ENCODE assay signal across 18 cellular contexts in genomic region chr12:26127404-26127803, GRCh38. TPM values are rescaled to one million over a fixed set of nuclear protein-coding genes. Genes with fewer than 3 reads are reported as not detected.
DNase-seq lines count a peak whose midpoint lies in the region; ATAC-seq and TF ChIP-seq lines count a peak whose summit lies in the region.
"Had no signal": no experiment of that assay in that cellular context is flagged by ENCODE, and none has a peak within 500 bp of the region (broad histone marks: within the 10 kb centered on the region; RNA-seq: fewer than 3 reads in every experiment).

No MANE protein-coding gene starts in this region.

- H3K4me1 Mint-ChIP-seq in MCF 10A (ENCODE audit: insufficient read depth, unreplicated experiment): peaks cover 24% of the 10 kb centered on the region
- H3K4me1 Mint-ChIP-seq in natural killer cell treated with Interleukin-12 subunit alpha and Interleukin-12 subunit beta and Interleukin-15 and Interleukin-18, amount 100 ng/mL, for 72 hours (ENCODE audit: low read depth in 2 of 2): peaks cover 18 to 22% of the 10 kb centered on the region in 2 donors

- POLR2A ChIA-PET in MCF 10A (lab: Yijun Ruan, JAX): interaction anchor here (0.6 to 2.4 kb wide), 10 partner anchors 8 to 554 kb away, joined by 3 to 23 read pairs (median 4); no protein-coding TSS in a partner anchor

- DNase-seq in heart right ventricle: no peak
- no peak for DNase-seq in Right ventricle myocardium inferior (ENCODE audit: missing footprints)
- DNase-seq in MCF 10A (ENCODE audit: unreplicated experiment): no peak
- no peak for DNase-seq in natural killer cell treated with Interleukin-12 subunit alpha and Interleukin-12 subunit beta and Interleukin-15 and Interleukin-18, amount 100 ng/mL, for 72 hours (ENCODE audit: low spot score)
- DNase-seq in upper lobe of right lung: no peak
- no peak for DNase-seq in hippocampal formation (lab: John Stamatoyannopoulos, UW)
- no peak for DNase-seq in dedifferentiated amniotic fluid mesenchymal stem cell (ENCODE audit: extremely low spot score)
- no peak for DNase-seq in GOT3 (lab: John Stamatoyannopoulos, UW)
- DNase-seq: activated CD4-positive, CD25-positive, alpha-beta regulatory T cell; activated CD8-positive, alpha-beta memory T cell treated with anti-CD3 and anti-CD28 coated beads, Interleukin-2, amount 50 U/mL, for 48 hours; effector memory CD4-positive, alpha-beta T cell; foreskin keratinocyte; Kasumi-1; NCI-H2029; NCI-H774; ovary; Right ventricle myocardium superior; stimulated activated CD8-positive, alpha-beta memory T cell treated with anti-CD3 and anti-CD28 coated beads, Interleukin-4, amount 100 ng/mL, for 48 hours had no signal

- H3K4me3 ChIP-seq in heart right ventricle (no peak overlapping the region), upper lobe of right lung (no peak overlapping the region)
- H3K4me3 ChIP-seq: ovary had no signal

- intact Hi-C loops in heart right ventricle (cut with DNase I) (loop anchor here in 8 of 10 donors (5.0 to 10.0 kb wide), 4 partner anchors 70 to 307 kb away; partner anchors contain the start of genes SSPN (in 5 of the 8) and RASSF8 (in 1 of the 8)), Right ventricle myocardium inferior (cut with DNase I) (loop anchor here (2.0 to 10.0 kb wide), 3 partner anchors 25 to 277 kb away; no protein-coding TSS in a partner anchor), MCF 10A (cut with micrococcal nuclease) (loop anchor here (5.0 kb wide), 1 partner anchor 60 kb away; no protein-coding TSS in a partner anchor), upper lobe of right lung (cut with DNase I) (no loop called here)

- H3K27me3 Mint-ChIP-seq in MCF 10A (ENCODE audit: insufficient read depth, unreplicated experiment): peaks cover 10% of the 10 kb centered on the region
- H3K27me3 Mint-ChIP-seq in natural killer cell treated with Interleukin-12 subunit alpha and Interleukin-12 subunit beta and Interleukin-15 and Interleukin-18, amount 100 ng/mL, for 72 hours: peaks cover 51 to 62% of the 10 kb centered on the region in 2 donors

- no peak for TF ChIP-seq CTCF in heart right ventricle (IDR thresholded peaks at IDR 0.05)
- no peak for TF ChIP-seq CTCF in MCF 10A (IDR thresholded peaks at IDR 0.05; ENCODE audit: unreplicated experiment)
- no peak for TF ChIP-seq CTCF in upper lobe of right lung (IDR thresholded peaks at IDR 0.05)

- no TSS peak for BruUV-seq in MCF 10A (replicated peaks; lab: Mats Ljungman, UMichigan)

- H3K27ac Mint-ChIP-seq in MCF 10A (ENCODE audit: low read depth, unreplicated experiment): no peak overlapping the region
- H3K27ac Mint-ChIP-seq in natural killer cell treated with Interleukin-12 subunit alpha and Interleukin-12 subunit beta and Interleukin-15 and Interleukin-18, amount 100 ng/mL, for 72 hours: no peak overlapping the region

- 83 to 95% methylated on average over 2 of the region's 2 CpGs for WGBS in heart right ventricle, 2 donors

- H3K9me3 Mint-ChIP-seq in MCF 10A (ENCODE audit: unreplicated experiment): no peaks in the 10 kb centered on the region
- no peaks in the 10 kb centered on the region for H3K9me3 Mint-ChIP-seq in natural killer cell treated with Interleukin-12 subunit alpha and Interleukin-12 subunit beta and Interleukin-15 and Interleukin-18, amount 100 ng/mL, for 72 hours

- H3K27me3 ChIP-seq in heart right ventricle: peaks cover 0 to 75% (median 0%) of the 10 kb centered on the region in 7 donors
- peaks cover 55% of the 10 kb centered on the region for H3K27me3 ChIP-seq in upper lobe of right lung
- H3K27me3 ChIP-seq: ovary had no signal

- ATAC-seq in heart right ventricle: no peak
- ATAC-seq in Right ventricle myocardium inferior: no peak
- no peak for ATAC-seq in natural killer cell treated with Interleukin-12 subunit alpha and Interleukin-12 subunit beta and Interleukin-15 and Interleukin-18, amount 100 ng/mL, for 72 hours
- no peak for ATAC-seq in upper lobe of right lung
- ATAC-seq: foreskin keratinocyte had no signal

- H3K27ac ChIP-seq in heart right ventricle (peak overlapping the region in 6 of 10 donors; percentile 65 to 98 (median 97)), upper lobe of right lung (peak overlapping the region; percentile 84)
- H3K27ac ChIP-seq: foreskin keratinocyte had no signal

- H3K36me3 ChIP-seq in heart right ventricle: no peaks in the 10 kb centered on the region
- no peaks in the 10 kb centered on the region for H3K36me3 ChIP-seq in upper lobe of right lung
- H3K36me3 ChIP-seq: ovary had no signal

- CTCF ChIA-PET in MCF 10A (lab: Yijun Ruan, JAX): interaction anchor here (0.6 to 2.2 kb wide), 9 partner anchors 8 to 973 kb away, joined by 3 to 9 read pairs (median 4); no protein-coding TSS in a partner anchor

- H3K4me3 Mint-ChIP-seq in MCF 10A (ENCODE audit: unreplicated experiment): peak overlapping the region; percentile 94
- peak overlapping the region; percentile 21 for H3K4me3 Mint-ChIP-seq in natural killer cell treated with Interleukin-12 subunit alpha and Interleukin-12 subunit beta and Interleukin-15 and Interleukin-18, amount 100 ng/mL, for 72 hours

- H3K9me3 ChIP-seq in heart right ventricle (no peaks in the 10 kb centered on the region), upper lobe of right lung (no peaks in the 10 kb centered on the region)
- H3K9me3 ChIP-seq: ovary had no signal

- no peaks in the 10 kb centered on the region for H3K36me3 Mint-ChIP-seq in MCF 10A (ENCODE audit: insufficient read depth, unreplicated experiment)
- H3K36me3 Mint-ChIP-seq in natural killer cell treated with Interleukin-12 subunit alpha and Interleukin-12 subunit beta and Interleukin-15 and Interleukin-18, amount 100 ng/mL, for 72 hours: no peaks in the 10 kb centered on the region

- H3K4me1 ChIP-seq in heart right ventricle: peaks cover 3 to 45% (median 17%) of the 10 kb centered on the region in 9 donors
- peaks cover 26% of the 10 kb centered on the region for H3K4me1 ChIP-seq in upper lobe of right lung
- H3K4me1 ChIP-seq: foreskin keratinocyte had no signal

RNA-seq across cellular contexts. Expression of gene BHLHE41, which starts 2.6 kb away (rescaled TPM):
- total RNA-seq in heart right ventricle (10 to 100 TPM in 9 of 10 donors, 1 to 10 TPM in 1; 7.8 to 80.1 (median 42.9) TPM), Right ventricle myocardium inferior (34.5 TPM), MCF 10A (2022) (1.1 and 3.4 TPM in 2 replicates), upper lobe of right lung (104 TPM)
- polyA plus RNA-seq in heart right ventricle: 1 to 10 TPM; 5.7 to 5.8 TPM
- not detected for total RNA-seq in natural killer cell treated with Interleukin-12 subunit alpha and Interleukin-12 subunit beta and Interleukin-15 and Interleukin-18, amount 100 ng/mL, for 72 hours
